ENCODE assay signal across 10 cellular contexts in genomic region chr15:31390777-31391486, GRCh38.
A peak's percentile ranks its signal among the peaks of the same experiment; 100 is the strongest.
DNase-seq lines count a peak whose midpoint lies in the region; ATAC-seq lines count a peak whose summit lies in the region.
"Had no signal": no experiment of that assay in that cellular context is flagged by ENCODE, and none has a peak within 500 bp of the region (broad histone marks: within the 10 kb centered on the region; RNA-seq: fewer than 3 reads in every experiment).

No MANE protein-coding gene starts in this region.

- no peak for ATAC-seq in stimulated activated naive CD8-positive, alpha-beta T cell treated with anti-CD3 and anti-CD28 coated beads, Interleukin-15, amount 100 ng/mL, for 72 hours
- ATAC-seq in esophagus mucosa (peak; percentile 4), GM21576 (IDR thresholded peaks at IDR 0.05; ENCODE audit: unreplicated experiment) (no peak), HG02798 (IDR thresholded peaks at IDR 0.05; ENCODE audit: poor library complexity, unreplicated experiment) (no peak), GM21360 (IDR thresholded peaks at IDR 0.05; ENCODE audit: unreplicated experiment) (no peak)

- H2BK120ac ChIP-seq in trophoblast cell (ENCODE audit: insufficient read depth, low read length, poor library complexity): peak overlapping the region; percentile 33

- DNase-seq in stimulated activated naive CD8-positive, alpha-beta T cell treated with anti-CD3 and anti-CD28 coated beads, Interleukin-15, amount 100 ng/mL, for 72 hours: no peak
- DNase-seq in trophoblast cell: no peak
- no peak for DNase-seq in NCI-H2107 (lab: John Stamatoyannopoulos, UW)
- DNase-seq: NCI-H774 had no signal

- peaks cover 4% of the 10 kb centered on the region for H3K27me3 Mint-ChIP-seq in stimulated activated naive CD8-positive, alpha-beta T cell treated with anti-CD3 and anti-CD28 coated beads, Interleukin-15, Interleukin-2, amounts not matched to agents 100 ng/mL and 50 ng/mL, for 24 hours
- no peaks in the 10 kb centered on the region for H3K27me3 Mint-ChIP-seq in stimulated activated naive CD8-positive, alpha-beta T cell treated with anti-CD3 and anti-CD28 coated beads, Interleukin-15, amount 100 ng/mL, for 72 hours

- peaks cover 5% of the 10 kb centered on the region for H3K9me3 ChIP-seq in trophoblast cell (ENCODE audit: insufficient read depth, low read depth, low read length)

- H3K9ac ChIP-seq in trophoblast cell (ENCODE audit: low read length): no peak overlapping the region

- peaks cover 57% of the 10 kb centered on the region for H3K4me1 Mint-ChIP-seq in stimulated activated naive CD8-positive, alpha-beta T cell treated with anti-CD3 and anti-CD28 coated beads, Interleukin-15, Interleukin-2, amounts not matched to agents 100 ng/mL and 50 ng/mL, for 24 hours (ENCODE audit: low read depth)
- H3K4me1 Mint-ChIP-seq in stimulated activated naive CD8-positive, alpha-beta T cell treated with anti-CD3 and anti-CD28 coated beads, Interleukin-15, amount 100 ng/mL, for 72 hours: peaks cover 63% of the 10 kb centered on the region

- no peaks in the 10 kb centered on the region for H3K9me3 Mint-ChIP-seq in stimulated activated naive CD8-positive, alpha-beta T cell treated with anti-CD3 and anti-CD28 coated beads, Interleukin-15, Interleukin-2, amounts not matched to agents 100 ng/mL and 50 ng/mL, for 24 hours
- peaks cover 9 to 22% of the 10 kb centered on the region in 2 donors for H3K9me3 Mint-ChIP-seq in stimulated activated naive CD8-positive, alpha-beta T cell treated with anti-CD3 and anti-CD28 coated beads, Interleukin-15, amount 100 ng/mL, for 72 hours

- no peaks in the 10 kb centered on the region for H3K36me3 Mint-ChIP-seq in stimulated activated naive CD8-positive, alpha-beta T cell treated with anti-CD3 and anti-CD28 coated beads, Interleukin-15, Interleukin-2, amounts not matched to agents 100 ng/mL and 50 ng/mL, for 24 hours (ENCODE audit: low read depth)

- H3K27ac Mint-ChIP-seq in stimulated activated naive CD8-positive, alpha-beta T cell treated with anti-CD3 and anti-CD28 coated beads, Interleukin-15, Interleukin-2, amounts not matched to agents 100 ng/mL and 50 ng/mL, for 24 hours: no peak overlapping the region
- no peak overlapping the region for H3K27ac Mint-ChIP-seq in stimulated activated naive CD8-positive, alpha-beta T cell treated with anti-CD3 and anti-CD28 coated beads, Interleukin-15, amount 100 ng/mL, for 72 hours

- no peak overlapping the region for H2BK12ac ChIP-seq in trophoblast cell (ENCODE audit: low read length)

- no peak overlapping the region for H3K18ac ChIP-seq in trophoblast cell (ENCODE audit: low read length)

- no peak overlapping the region for H2AFZ ChIP-seq in trophoblast cell (ENCODE audit: insufficient read depth, low read length, poor library complexity)

- H3K4me2 ChIP-seq in trophoblast cell (ENCODE audit: low read length): no peak overlapping the region

- no peak overlapping the region for H2AK5ac ChIP-seq in trophoblast cell (ENCODE audit: low read length)

- no peak overlapping the region for H4K8ac ChIP-seq in trophoblast cell (ENCODE audit: low read depth, low read length)

- H3K4me1 ChIP-seq in trophoblast cell (ENCODE audit: control insufficient read depth in 1 of 2, insufficient read depth in 2 of 2, low read length in 2 of 2): peaks cover 8 to 10% of the 10 kb centered on the region in 2 experiments

- no peaks in the 10 kb centered on the region for H3K27me3 ChIP-seq in trophoblast cell (ENCODE audit: insufficient read depth, low read length)
- H3K27me3 ChIP-seq: dorsolateral prefrontal cortex had no signal

- H3K14ac ChIP-seq in trophoblast cell (ENCODE audit: low read length): no peak overlapping the region

- H3K36me3 ChIP-seq in trophoblast cell (ENCODE audit: control insufficient read depth in 1 of 2, insufficient read depth in 2 of 2, low read length in 2 of 2): no peaks in the 10 kb centered on the region

- H3K79me1 ChIP-seq in trophoblast cell (ENCODE audit: low read length): peaks cover 22% of the 10 kb centered on the region

- H4K12ac ChIP-seq in trophoblast cell (ENCODE audit: low read depth, low read length): no peak overlapping the region

- H3K27ac ChIP-seq in trophoblast cell (ENCODE audit: low read depth, low read length): peak overlapping the region; percentile 60

- peak overlapping the region; percentile 68 for H2BK5ac ChIP-seq in trophoblast cell (ENCODE audit: low read depth, low read length, poor library complexity)

- peak overlapping the region; percentile 61 for H4K91ac ChIP-seq in trophoblast cell (ENCODE audit: low read depth, low read length)

- H3K79me2 ChIP-seq in trophoblast cell (ENCODE audit: control insufficient read depth, insufficient read depth, low read length, poor library complexity): peaks cover 7% of the 10 kb centered on the region

- H3K4ac ChIP-seq in trophoblast cell (ENCODE audit: low read depth, low read length): no peak overlapping the region

- no peak overlapping the region for H3K4me3 ChIP-seq in trophoblast cell (ENCODE audit: low read depth, low read length)

- H3K23ac ChIP-seq in trophoblast cell (ENCODE audit: low read length): no peak overlapping the region

- peak overlapping the region; percentile 1 for H3K4me3 Mint-ChIP-seq in stimulated activated naive CD8-positive, alpha-beta T cell treated with anti-CD3 and anti-CD28 coated beads, Interleukin-15, Interleukin-2, amounts not matched to agents 100 ng/mL and 50 ng/mL, for 24 hours
- H3K4me3 Mint-ChIP-seq in stimulated activated naive CD8-positive, alpha-beta T cell treated with anti-CD3 and anti-CD28 coated beads, Interleukin-15, amount 100 ng/mL, for 72 hours: no peak overlapping the region

- WGBS in trophoblast cell (ENCODE audit: extremely low coverage, insufficient coverage, insufficient read length): no CpG with 5 or more reads among the region's 6 CpGs
